Comparison of ENCODE assay signal across 21 cellular contexts in the genomic region with DNA sequence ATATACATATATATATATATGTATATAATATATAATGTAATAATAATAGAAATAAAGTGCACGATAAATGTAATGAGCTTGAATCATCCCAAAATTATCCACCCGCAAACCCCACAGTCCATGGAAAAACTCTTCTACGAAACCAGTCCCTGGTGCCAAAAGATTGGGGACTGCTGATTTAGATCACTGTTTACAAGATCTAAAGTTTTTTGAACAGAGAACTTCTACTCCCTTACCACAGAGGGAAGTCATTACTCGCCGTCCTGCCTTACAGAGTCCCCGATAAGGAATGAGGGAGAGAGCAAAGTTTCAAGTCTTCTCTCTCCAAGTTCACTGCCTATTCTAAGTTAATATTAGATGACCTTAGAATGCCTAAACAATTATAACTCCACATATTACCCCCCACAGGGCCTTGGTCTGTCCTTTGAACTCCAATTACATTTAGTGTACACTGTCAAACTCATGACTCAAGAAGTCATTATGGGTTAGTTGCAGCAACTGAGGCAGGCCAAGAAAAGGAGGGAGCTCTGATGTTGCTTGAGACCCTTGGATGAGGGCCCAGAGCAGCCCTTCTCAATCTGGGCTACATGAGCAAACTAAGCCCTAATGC.
"Had no signal": no experiment of that assay in that cellular context is flagged by ENCODE, and none has a peak within 500 bp of the region (broad histone marks: within the 10 kb centered on the region; RNA-seq: fewer than 3 reads in every experiment).

No MANE protein-coding gene starts in this region.

- H3K27ac ChIP-seq: gastrocnemius medialis, neural progenitor cell, parathyroid adenoma, skin epidermis, tibial nerve, upper lobe of left lung had no signal

- ATAC-seq: effector memory CD8-positive, alpha-beta T cell; gastrocnemius medialis; left ventricle myocardium superior; natural killer cell treated with Interleukin-12 subunit alpha and Interleukin-12 subunit beta and Interleukin-15 and Interleukin-18, amount 100 ng/mL, for 72 hours; right cardiac atrium; stimulated activated naive B cell treated with anti-CD40 and anti-IgM and Interleukin-4, amounts not matched to agents 10 μg/mL and 1 μg/mL and 100 μg/mL, for 72 hours had no signal

- H3K4me3 ChIP-seq: gastrocnemius medialis, lung, neural progenitor cell, skin epidermis, thoracic aorta, tibial nerve, upper lobe of left lung had no signal

- H3K4me1 ChIP-seq: neural progenitor cell, parathyroid adenoma, upper lobe of left lung had no signal

- H3K36me3 ChIP-seq: gastrocnemius medialis, neural progenitor cell, thoracic aorta, tibial nerve, upper lobe of left lung had no signal

- H3K9me3 ChIP-seq: gastrocnemius medialis, thoracic aorta, tibial nerve, upper lobe of left lung had no signal

- H3K27me3 ChIP-seq: gastrocnemius medialis, neural progenitor cell, tibial nerve, upper lobe of left lung had no signal

- DNase-seq: cortex of kidney; effector memory CD8-positive, alpha-beta T cell; foreskin fibroblast; gastrocnemius medialis; head of caudate nucleus; left ventricle myocardium superior; right cardiac atrium; stimulated activated CD4-positive, alpha-beta T cell treated with anti-CD3 and anti-CD28 coated beads, Interleukin-15, amount 100 ng/mL, for 24 hours; stimulated activated CD4-positive, alpha-beta T cell treated with anti-CD3 and anti-CD28 coated beads, Interleukin-2, amount 100 ng/mL, for 48 hours; stimulated activated naive B cell treated with anti-CD40 and anti-IgM and Interleukin-4, amounts not matched to agents 10 μg/mL and 1 μg/mL and 100 μg/mL, for 72 hours; upper lobe of left lung had no signal

- FAIRE-seq: endometrium, keratinocyte, urothelium cell line had no signal
